17 cellular contexts compared by ENCODE assay signal in the genomic region with DNA sequence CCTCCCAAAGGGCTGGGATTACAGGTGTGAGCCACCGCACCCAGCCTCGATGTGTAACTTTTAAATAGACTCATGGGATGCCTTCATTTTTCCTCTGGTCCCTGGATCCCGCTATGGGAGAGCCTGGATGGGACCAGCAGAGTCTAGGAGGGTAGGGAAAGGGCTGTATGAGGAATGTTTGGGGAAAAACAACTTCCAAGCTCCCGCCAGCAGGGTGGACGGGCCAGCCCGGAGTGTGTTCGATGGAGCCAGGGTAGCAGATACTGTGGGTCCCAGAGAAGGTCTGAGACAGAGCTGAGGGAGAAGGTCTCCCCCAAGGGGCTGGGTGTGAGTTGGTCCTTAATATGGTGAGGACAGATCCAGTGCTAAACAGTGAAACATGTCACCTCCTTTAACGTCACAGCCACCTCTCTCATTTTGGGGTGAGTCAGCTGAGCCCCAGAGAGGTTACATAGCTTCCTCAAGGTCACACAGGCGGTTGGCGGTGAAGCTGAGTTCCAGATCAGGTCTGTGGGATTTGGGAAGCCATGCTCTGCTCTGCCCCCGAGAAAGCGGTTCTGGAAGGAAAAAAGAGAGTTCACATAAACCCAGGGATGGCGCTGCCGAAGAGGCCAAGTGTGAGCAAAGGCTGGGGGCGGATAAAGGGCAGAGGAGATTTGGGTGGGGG.
"Had no signal": no experiment of that assay in that cellular context is flagged by ENCODE, and none has a peak within 500 bp of the region (broad histone marks: within the 10 kb centered on the region; RNA-seq: fewer than 3 reads in every experiment).

No MANE protein-coding gene starts in this region.

- H3K4me3 ChIP-seq: body of pancreas, left ventricle myocardium inferior, ovary, stomach, vagina had no signal

- ATAC-seq: body of pancreas; effector memory CD8-positive, alpha-beta T cell; T-helper 17 cell had no signal

- H3K27me3 ChIP-seq: body of pancreas, ovary, vagina had no signal

- H3K4me1 ChIP-seq: body of pancreas, stomach, vagina had no signal

- DNase-seq: activated CD4-positive, alpha-beta T cell treated with anti-CD3 and anti-CD28 coated beads, Interleukin-2, amount 10 ng/mL, durations not matched to agents 7 days and 5 days; activated CD4-positive, CD25-positive, alpha-beta regulatory T cell; activated naive CD4-positive, alpha-beta T cell treated with anti-CD3 and anti-CD28 coated beads, Interleukin-2, amount 10 ng/mL, durations not matched to agents 7 days and 5 days; amniotic stem cell; body of pancreas; effector memory CD8-positive, alpha-beta T cell; erythroblast; left ventricle myocardium inferior; mesenchymal stem cell; ovary; stimulated activated CD4-positive, alpha-beta T cell treated with anti-CD3 and anti-CD28 coated beads, Interleukin-4, amount 100 ng/mL, for 1 hour; stomach; T-helper 17 cell had no signal

- H3K4me3 Mint-ChIP-seq: activated CD4-positive, alpha-beta T cell treated with anti-CD3 and anti-CD28 coated beads, Interleukin-2, amount 10 ng/mL, durations not matched to agents 7 days and 5 days; activated naive CD4-positive, alpha-beta T cell treated with anti-CD3 and anti-CD28 coated beads, Interleukin-2, amount 10 ng/mL, durations not matched to agents 7 days and 5 days; central memory CD8-positive, alpha-beta T cell; dendritic cell treated with granulocyte-macrophage colony-stimulating factor and Interleukin-4, amounts not matched to agents 40 ng/mL and 50 ng/mL, for 4 days; effector memory CD8-positive, alpha-beta T cell; T-helper 17 cell had no signal

- H3K36me3 Mint-ChIP-seq: activated naive CD4-positive, alpha-beta T cell treated with anti-CD3 and anti-CD28 coated beads, Interleukin-2, amount 10 ng/mL, durations not matched to agents 7 days and 5 days had no signal

- H3K27me3 Mint-ChIP-seq: activated CD4-positive, alpha-beta T cell treated with anti-CD3 and anti-CD28 coated beads, Interleukin-2, amount 10 ng/mL, durations not matched to agents 7 days and 5 days had no signal

- H3K36me3 ChIP-seq: left ventricle myocardium inferior, ovary, stomach, vagina had no signal

- H3K9me3 Mint-ChIP-seq: activated CD4-positive, alpha-beta T cell treated with anti-CD3 and anti-CD28 coated beads, Interleukin-2, amount 10 ng/mL, durations not matched to agents 7 days and 5 days; activated naive CD4-positive, alpha-beta T cell treated with anti-CD3 and anti-CD28 coated beads, Interleukin-2, amount 10 ng/mL, durations not matched to agents 7 days and 5 days; activated T-helper 2 cell treated with anti-CD3 and anti-CD28 coated beads, Interferon-gamma antibody, Interleukin-2, Interleukin-4, amounts not matched to agents 10 μg/mL and 5 μg/mL and 100 μg/mL, durations not matched to agents 14 hours and 24 hours and 36 hours; central memory CD8-positive, alpha-beta T cell; dendritic cell treated with granulocyte-macrophage colony-stimulating factor and Interleukin-4, amounts not matched to agents 40 ng/mL and 50 ng/mL, for 4 days; effector memory CD8-positive, alpha-beta T cell had no signal

- H3K27ac ChIP-seq: body of pancreas, left ventricle myocardium inferior, ovary, stomach, vagina had no signal

- H3K9me3 ChIP-seq: body of pancreas, left ventricle myocardium inferior, ovary, stomach, vagina had no signal

- H3K27ac Mint-ChIP-seq: activated CD4-positive, alpha-beta T cell treated with anti-CD3 and anti-CD28 coated beads, Interleukin-2, amount 10 ng/mL, durations not matched to agents 7 days and 5 days; activated naive CD4-positive, alpha-beta T cell treated with anti-CD3 and anti-CD28 coated beads, Interleukin-2, amount 10 ng/mL, durations not matched to agents 7 days and 5 days; activated T-helper 2 cell treated with anti-CD3 and anti-CD28 coated beads, Interferon-gamma antibody, Interleukin-2, Interleukin-4, amounts not matched to agents 10 μg/mL and 5 μg/mL and 100 μg/mL, durations not matched to agents 14 hours and 24 hours and 36 hours; dendritic cell treated with granulocyte-macrophage colony-stimulating factor and Interleukin-4, amounts not matched to agents 40 ng/mL and 50 ng/mL, for 4 days; effector memory CD8-positive, alpha-beta T cell; T-helper 17 cell had no signal
